1 cellular context compared by ENCODE assay signal in the genomic region with DNA sequence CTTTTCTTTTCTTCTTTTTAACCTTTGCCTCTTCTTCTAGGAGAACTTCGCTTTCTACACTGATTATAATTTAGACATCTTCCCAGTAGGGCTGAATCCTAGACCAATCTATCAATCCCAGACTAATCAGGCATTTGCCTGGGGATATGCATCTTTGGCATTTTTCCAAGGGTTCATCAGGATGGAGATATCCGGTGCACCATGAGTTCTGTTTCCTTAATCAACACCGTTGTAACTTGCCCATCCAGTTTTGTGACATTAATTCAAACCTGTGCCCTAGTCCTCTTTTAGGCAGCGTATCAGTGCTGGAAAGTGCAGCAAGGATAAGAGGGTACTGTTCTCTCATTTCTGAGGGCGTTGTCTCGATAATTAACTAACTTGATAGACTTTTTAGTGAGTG.
A peak's percentile ranks its signal among the peaks of the same experiment; 100 is the strongest.
TF ChIP-seq lines count a peak whose summit lies in the region.

No MANE protein-coding gene starts in this region.

TF ChIP-seq in K562, 482 proteins besides CTCF, POLR2A, EP300 and RAD21:
- no peak for TF ChIP-seq PHF21A (IDR thresholded peaks at IDR 0.05; ENCODE audit: borderline replicate concordance, low read depth)
- TF ChIP-seq BMI1 (IDR thresholded peaks at IDR 0.05; ENCODE audit: low read length) = no peak
- peak; percentile 11; the same call in 1 of the 2 replicates for TF ChIP-seq NFIC (IDR thresholded peaks at IDR 0.05)
